In genomic region chr14:52918486-52918885, GRCh38 we compare ENCODE assay signal across 8 cellular contexts.
A peak's percentile ranks its signal among the peaks of the same experiment; 100 is the strongest.
DNase-seq lines count a peak whose midpoint lies in the region; ATAC-seq lines count a peak whose summit lies in the region.

No MANE protein-coding gene starts in this region.

- no peak overlapping the region for H3K4me3 Mint-ChIP-seq in T-helper 1 cell treated with Interleukin-12 subunit alpha and Interleukin-12 subunit beta and Interleukin-4 antibody, amounts not matched to agents 30 μg/mL and 1 μg/mL, for 36 hours

- no peaks in the 10 kb centered on the region for H3K36me3 Mint-ChIP-seq in T-helper 1 cell treated with Interleukin-12 subunit alpha and Interleukin-12 subunit beta and Interleukin-4 antibody, amounts not matched to agents 30 μg/mL and 1 μg/mL, for 36 hours (ENCODE audit: low read depth)

- DNase-seq in CD1c-positive myeloid dendritic cell (ENCODE audit: extremely low spot score) (peak; percentile 60), germinal center (ENCODE audit: low spot score) (peak; percentile 3), NCI-H1694 treated with DMSO at 0.1 percent for 48 hours (lab: John Stamatoyannopoulos, UW) (no peak), LoVo (ENCODE audit: low spot score) (no peak)

- peaks cover 0 to 10% (median 5%) of the 10 kb centered on the region in 5 donors for H3K36me3 ChIP-seq in subcutaneous abdominal adipose tissue (ENCODE audit: control insufficient read depth in 5 of 5, insufficient read depth in 5 of 5, low read length in 5 of 5)

- no peaks in the 10 kb centered on the region for H3K27me3 ChIP-seq in subcutaneous abdominal adipose tissue (ENCODE audit: control insufficient read depth in 5 of 5, insufficient read depth in 4 of 5, low read length in 5 of 5)

- peaks cover 11 to 70% (median 57%) of the 10 kb centered on the region in 5 donors for H3K4me1 ChIP-seq in subcutaneous abdominal adipose tissue (ENCODE audit: control insufficient read depth in 5 of 5, insufficient read depth in 5 of 5, low read length in 5 of 5)

- ATAC-seq in GM19035 (IDR thresholded peaks at IDR 0.05; ENCODE audit: unreplicated experiment): peak; percentile 96
- ATAC-seq in HG03196 (IDR thresholded peaks at IDR 0.05; ENCODE audit: unreplicated experiment): peak; percentile 81

- H3K4me1 Mint-ChIP-seq in T-helper 1 cell treated with Interleukin-12 subunit alpha and Interleukin-12 subunit beta and Interleukin-4 antibody, amounts not matched to agents 30 μg/mL and 1 μg/mL, for 36 hours (ENCODE audit: low read depth): peaks cover 18% of the 10 kb centered on the region

- peak overlapping the region in 2 of 5 donors; percentile 11 to 46 for H3K9ac ChIP-seq in subcutaneous abdominal adipose tissue (ENCODE audit: low read length in 5 of 5)

- peak overlapping the region; percentile 93 for H3K27ac ChIP-seq in subcutaneous abdominal adipose tissue (ENCODE audit: low read depth, low read length)

- H3K9me3 ChIP-seq in subcutaneous abdominal adipose tissue (ENCODE audit: control insufficient read depth in 5 of 5, low read length in 5 of 5): no peaks in the 10 kb centered on the region

- peak overlapping the region; percentile 74 for H3K27ac Mint-ChIP-seq in T-helper 1 cell treated with Interleukin-12 subunit alpha and Interleukin-12 subunit beta and Interleukin-4 antibody, amounts not matched to agents 30 μg/mL and 1 μg/mL, for 36 hours

- H3K27me3 Mint-ChIP-seq in T-helper 1 cell treated with Interleukin-12 subunit alpha and Interleukin-12 subunit beta and Interleukin-4 antibody, amounts not matched to agents 30 μg/mL and 1 μg/mL, for 36 hours (ENCODE audit: low read depth): no peaks in the 10 kb centered on the region

- H3K4me3 ChIP-seq in subcutaneous abdominal adipose tissue (ENCODE audit: low read depth in 1 of 5, low read length in 5 of 5): no peak overlapping the region

- no peaks in the 10 kb centered on the region for H3K9me3 Mint-ChIP-seq in T-helper 1 cell treated with Interleukin-12 subunit alpha and Interleukin-12 subunit beta and Interleukin-4 antibody, amounts not matched to agents 30 μg/mL and 1 μg/mL, for 36 hours

Comparison
In these comparisons a context has a peak if more than half of its experiments do, and no peak if none do; other contexts are left out.
1. DNase-seq: peak in CD1c-positive myeloid dendritic cell (single experiment) and germinal center (single experiment); none in NCI-H1694 treated with DMSO at 0.1 percent for 48 hours (single experiment) and LoVo (single experiment).